33 cellular contexts compared by ENCODE assay signal in genomic region chr18:11203998-11204397, GRCh38. TPM values are rescaled to one million over a fixed set of nuclear protein-coding genes. Genes with fewer than 3 reads are reported as not detected.
"Had no signal": no experiment of that assay in that cellular context is flagged by ENCODE, and none has a peak within 500 bp of the region (broad histone marks: within the 10 kb centered on the region; RNA-seq: fewer than 3 reads in every experiment).

No MANE protein-coding gene starts in this region.

- H3K4me1 Mint-ChIP-seq: activated B cell treated with CpG ODN at 0.5 μM for 24 hours; activated naive CD4-positive, alpha-beta T cell treated with anti-CD3 and anti-CD28 coated beads, Interleukin-2, amount 50 U/mL, for 24 hours; activated naive CD8-positive, alpha-beta T cell treated with anti-CD3 and anti-CD28 coated beads for 36 hours; central memory CD8-positive, alpha-beta T cell had no signal

- H3K27ac Mint-ChIP-seq: activated B cell treated with CpG ODN at 0.5 μM for 24 hours; activated CD8-positive, alpha-beta T cell treated with anti-CD3 and anti-CD28 coated beads for 36 hours; activated naive CD4-positive, alpha-beta T cell treated with anti-CD3 and anti-CD28 coated beads for 36 hours; activated naive CD4-positive, alpha-beta T cell treated with anti-CD3 and anti-CD28 coated beads, Interleukin-2, amount 50 U/mL, for 24 hours; activated naive CD8-positive, alpha-beta T cell treated with anti-CD3 and anti-CD28 coated beads for 36 hours; activated T-helper 2 cell treated with anti-CD3 and anti-CD28 coated beads, Interferon-gamma antibody, Interleukin-2, Interleukin-4, amounts not matched to agents 10 μg/mL and 5 μg/mL and 100 μg/mL, durations not matched to agents 14 hours and 24 hours and 36 hours; dendritic cell treated with granulocyte-macrophage colony-stimulating factor and Interleukin-4, amounts not matched to agents 40 ng/mL and 50 ng/mL, for 4 days; endodermal cell; T-helper 1 cell treated with Interleukin-12 subunit alpha and Interleukin-12 subunit beta and Interleukin-4 antibody, amounts not matched to agents 30 μg/mL and 1 μg/mL, for 36 hours; T-helper 2 cell treated with Interferon-gamma antibody and Interleukin-4, amounts not matched to agents 5 μg/mL and 100 μg/mL, for 36 hours had no signal

- H3K9me3 Mint-ChIP-seq: activated B cell treated with CpG ODN at 0.5 μM for 24 hours; activated CD8-positive, alpha-beta T cell treated with anti-CD3 and anti-CD28 coated beads for 36 hours; activated naive CD4-positive, alpha-beta T cell treated with anti-CD3 and anti-CD28 coated beads for 36 hours; activated naive CD4-positive, alpha-beta T cell treated with anti-CD3 and anti-CD28 coated beads, Interleukin-2, amount 50 U/mL, for 24 hours; activated naive CD8-positive, alpha-beta T cell treated with anti-CD3 and anti-CD28 coated beads for 36 hours; activated T-cell treated with anti-CD3 and anti-CD28 coated beads, Interleukin-2, amount 50 U/mL, for 4 hours; activated T-helper 2 cell treated with anti-CD3 and anti-CD28 coated beads, Interferon-gamma antibody, Interleukin-2, Interleukin-4, amounts not matched to agents 10 μg/mL and 5 μg/mL and 100 μg/mL, durations not matched to agents 14 hours and 24 hours and 36 hours; dendritic cell treated with granulocyte-macrophage colony-stimulating factor and Interleukin-4, amounts not matched to agents 40 ng/mL and 50 ng/mL, for 4 days; endodermal cell; T-helper 1 cell treated with Interleukin-12 subunit alpha and Interleukin-12 subunit beta and Interleukin-4 antibody, amounts not matched to agents 30 μg/mL and 1 μg/mL, for 36 hours; T-helper 2 cell treated with Interferon-gamma antibody and Interleukin-4, amounts not matched to agents 5 μg/mL and 100 μg/mL, for 36 hours had no signal

- H3K36me3 Mint-ChIP-seq: activated naive CD4-positive, alpha-beta T cell treated with anti-CD3 and anti-CD28 coated beads, Interleukin-2, amount 50 U/mL, for 24 hours; activated naive CD8-positive, alpha-beta T cell treated with anti-CD3 and anti-CD28 coated beads for 36 hours had no signal

- H3K27ac ChIP-seq: brain microvascular endothelial cell, coronary artery, dorsolateral prefrontal cortex, heart left ventricle, WERI-Rb-1 had no signal

- H3K27me3 ChIP-seq: brain microvascular endothelial cell had no signal

- H3K9me3 ChIP-seq: heart left ventricle had no signal

- ATAC-seq: activated CD4-positive, CD25-positive, alpha-beta regulatory T cell treated with anti-CD3 and anti-CD28 coated beads, Interleukin-2, amount 50 U/mL, for 24 hours; activated CD8-positive, alpha-beta T cell treated with anti-CD3 and anti-CD28 coated beads for 36 hours; activated T-cell treated with anti-CD3 and anti-CD28 coated beads, Interleukin-2, amount 50 U/mL, for 4 hours; esophagus mucosa; heart left ventricle had no signal

- H3K4me3 ChIP-seq: coronary artery, dorsolateral prefrontal cortex, heart left ventricle had no signal

- H3K27me3 Mint-ChIP-seq: activated CD8-positive, alpha-beta T cell treated with anti-CD3 and anti-CD28 coated beads for 36 hours; central memory CD8-positive, alpha-beta T cell; dendritic cell treated with granulocyte-macrophage colony-stimulating factor and Interleukin-4, amounts not matched to agents 40 ng/mL and 50 ng/mL, for 4 days had no signal

- H3K36me3 ChIP-seq: brain microvascular endothelial cell, heart left ventricle, WERI-Rb-1 had no signal

- DNase-seq: activated B cell treated with CpG ODN at 0.5 μM for 24 hours; activated CD4-positive, alpha-beta T cell treated with anti-CD3 and anti-CD28 coated beads for 48 hours; activated CD4-positive, alpha-beta T cell treated with anti-CD3 and anti-CD28 coated beads, Interleukin-2, amount 50 U/mL, for 1 hour; activated CD4-positive, alpha-beta T cell treated with anti-CD3 and anti-CD28 coated beads, Interleukin-2, amount 50 U/mL, for 48 hours; activated CD8-positive, alpha-beta memory T cell treated with anti-CD3 and anti-CD28 coated beads for 24 hours; activated CD8-positive, alpha-beta T cell treated with anti-CD3 and anti-CD28 coated beads for 36 hours; activated effector memory CD4-positive, alpha-beta T cell treated with anti-CD3 and anti-CD28 coated beads, Interleukin-2, amount 50 U/mL, for 16 hours; activated naive CD4-positive, alpha-beta T cell treated with anti-CD3 and anti-CD28 coated beads for 36 hours; activated naive CD8-positive, alpha-beta T cell treated with anti-CD3 and anti-CD28 coated beads for 36 hours; activated T-cell treated with anti-CD3 and anti-CD28 coated beads, Interleukin-2, amount 50 U/mL, for 4 hours; amniotic stem cell; anterior cingulate cortex; brain microvascular endothelial cell; dorsolateral prefrontal cortex; effector memory CD4-positive, alpha-beta T cell; endodermal cell; foreskin fibroblast; glutamatergic neuron; heart left ventricle; T1000; WERI-Rb-1 had no signal

- FAIRE-seq: astrocyte, bronchial epithelial cell, frontal cortex had no signal

- H3K4me1 ChIP-seq: heart left ventricle had no signal

- H3K4me3 Mint-ChIP-seq: activated B cell treated with CpG ODN at 0.5 μM for 24 hours; activated CD8-positive, alpha-beta T cell treated with anti-CD3 and anti-CD28 coated beads for 36 hours; activated naive CD4-positive, alpha-beta T cell treated with anti-CD3 and anti-CD28 coated beads for 36 hours; activated naive CD4-positive, alpha-beta T cell treated with anti-CD3 and anti-CD28 coated beads, Interleukin-2, amount 50 U/mL, for 24 hours; activated naive CD8-positive, alpha-beta T cell treated with anti-CD3 and anti-CD28 coated beads for 36 hours; activated T-cell treated with anti-CD3 and anti-CD28 coated beads, Interleukin-2, amount 50 U/mL, for 4 hours; central memory CD8-positive, alpha-beta T cell; dendritic cell treated with granulocyte-macrophage colony-stimulating factor and Interleukin-4, amounts not matched to agents 40 ng/mL and 50 ng/mL, for 4 days; endodermal cell; T-helper 1 cell treated with Interleukin-12 subunit alpha and Interleukin-12 subunit beta and Interleukin-4 antibody, amounts not matched to agents 30 μg/mL and 1 μg/mL, for 36 hours; T-helper 2 cell treated with Interferon-gamma antibody and Interleukin-4, amounts not matched to agents 5 μg/mL and 100 μg/mL, for 36 hours had no signal

RNA-seq across cellular contexts. Expression of gene PIEZO2, which starts 54.6 kb away (rescaled TPM):
- total RNA-seq: activated B cell treated with CpG ODN at 0.5 μM for 24 hours; activated CD8-positive, alpha-beta T cell treated with anti-CD3 and anti-CD28 coated beads for 36 hours; activated naive CD4-positive, alpha-beta T cell treated with anti-CD3 and anti-CD28 coated beads for 36 hours; activated naive CD8-positive, alpha-beta T cell treated with anti-CD3 and anti-CD28 coated beads for 36 hours; activated T-helper 2 cell treated with anti-CD3 and anti-CD28 coated beads, Interferon-gamma antibody, Interleukin-2, Interleukin-4, amounts not matched to agents 10 μg/mL and 5 μg/mL and 100 μg/mL, durations not matched to agents 14 hours and 24 hours and 36 hours had no signal
